ENCODE assay signal across 8 cellular contexts in genomic region chr9:21235468-21236359, GRCh38. TPM values are rescaled to one million over a fixed set of nuclear protein-coding genes. Genes with fewer than 3 reads are reported as not detected.
DNase-seq lines count a peak whose midpoint lies in the region; ATAC-seq and TF ChIP-seq lines count a peak whose summit lies in the region.
"Not testable (repeated sequence)": the region's sequence is repeated elsewhere in the genome, so short reads cannot be mapped to it uniquely, and the experiment has no call there.

No MANE protein-coding gene starts in this region.

- TF ChIP-seq CTCF in chondrocyte (IDR thresholded peaks at IDR 0.05), result peak; percentile 78

- H3K4me1 Mint-ChIP-seq in T-helper 17 cell, result peaks cover 15% of the 10 kb centered on the region
- H3K4me1 Mint-ChIP-seq in chondrocyte (ENCODE audit: low read depth), result not testable (repeated sequence)

- H3K9me3 Mint-ChIP-seq in chondrocyte (ENCODE audit: low read depth), result not testable (repeated sequence)

- DNase-seq in DMS79 treated with DMSO at 0.1 percent for 48 hours (lab: John Stamatoyannopoulos, UW) (peak; percentile 44), NCI-H1694 treated with DMSO at 0.1 percent for 48 hours (lab: John Stamatoyannopoulos, UW) (peak; percentile 25), kidney glomerular epithelial cell (lab: John Stamatoyannopoulos, UW) (peak; percentile 61)
- DNase-seq in T-helper 17 cell; chondrocyte (ENCODE audit: low spot score): not testable (repeated sequence)
- DNase-seq in stimulated activated naive CD4-positive, alpha-beta T cell treated with Interleukin-2 at 50 U/mL for 16 hours (lab: John Stamatoyannopoulos, UW), result peak; percentile 4

- peaks cover 18% of the 10 kb centered on the region for H3K27me3 Mint-ChIP-seq in T-helper 17 cell
- peaks cover 37% of the 10 kb centered on the region for H3K27me3 Mint-ChIP-seq in chondrocyte (ENCODE audit: low read depth)

- H3K4me3 Mint-ChIP-seq in T-helper 17 cell, result peak overlapping the region; percentile 49
- not testable (repeated sequence) for H3K4me3 Mint-ChIP-seq in chondrocyte (ENCODE audit: unreplicated experiment)

- ATAC-seq in GM19455 (IDR thresholded peaks at IDR 0.05; ENCODE audit: unreplicated experiment), result peak; percentile 74
- peak; percentile 77 for ATAC-seq in HG03095 (IDR thresholded peaks at IDR 0.05; ENCODE audit: unreplicated experiment)
- ATAC-seq in T-helper 17 cell, result peak; percentile 73

- H3K36me3 Mint-ChIP-seq in T-helper 17 cell (ENCODE audit: low read depth); chondrocyte (ENCODE audit: low read depth): not testable (repeated sequence)

- not testable (repeated sequence) for H3K9me3 ChIP-seq in T-helper 17 cell (ENCODE audit: control insufficient read depth, low read length, poor library complexity, severe bottlenecking)

- H3K27ac Mint-ChIP-seq in T-helper 17 cell, result peak overlapping the region; percentile 84
- H3K27ac Mint-ChIP-seq in chondrocyte (ENCODE audit: unreplicated experiment), result not testable (repeated sequence)

RNA-seq across cellular contexts. Expression of gene IFNA14, which starts 4.1 kb away (rescaled TPM):
- not detected for total RNA-seq in T-helper 17 cell
- not detected in 3 replicates for total RNA-seq in chondrocyte

RNA-seq across cellular contexts. Expression of gene IFNA17, which starts 7.7 kb away (rescaled TPM):
- not detected for total RNA-seq in T-helper 17 cell
- not detected in 3 replicates for total RNA-seq in chondrocyte

RNA-seq across cellular contexts. Expression of gene IFNA16, which starts 18.6 kb away (rescaled TPM):
- total RNA-seq in T-helper 17 cell (not detected), chondrocyte (not detected in 3 replicates)

RNA-seq across cellular contexts. Expression of gene IFNA10, which starts 28.8 kb away (rescaled TPM):
- total RNA-seq in T-helper 17 cell (not detected), chondrocyte (not detected in 3 replicates)

RNA-seq across cellular contexts. Expression of gene IFNA7, which starts 33.7 kb away (rescaled TPM):
- total RNA-seq in T-helper 17 cell (not detected), chondrocyte (not detected in 3 replicates)
